Comparison of ENCODE assay signal across 23 cellular contexts in genomic region chr6:13412211-13412610, GRCh38.
DNase-seq lines count a peak whose midpoint lies in the region; ATAC-seq and TF ChIP-seq lines count a peak whose summit lies in the region.
"Had no signal": no experiment of that assay in that cellular context is flagged by ENCODE, and none has a peak within 500 bp of the region (broad histone marks: within the 10 kb centered on the region; RNA-seq: fewer than 3 reads in every experiment).

No MANE protein-coding gene starts in this region.

- H3K27ac Mint-ChIP-seq in naive thymus-derived CD4-positive, alpha-beta T cell: no peak overlapping the region
- H3K27ac Mint-ChIP-seq: activated CD4-positive, alpha-beta memory T cell treated with anti-CD3 and anti-CD28 coated beads, Interleukin-2, amount 10 ng/mL, durations not matched to agents 7 days and 5 days; activated naive CD8-positive, alpha-beta T cell treated with anti-CD3 and anti-CD28 coated beads for 36 hours; stimulated activated naive CD8-positive, alpha-beta T cell treated with anti-CD3 and anti-CD28 coated beads, Interleukin-15, Interleukin-2, amounts not matched to agents 100 ng/mL and 50 ng/mL, for 24 hours; T-helper 1 cell treated with Interleukin-12 subunit alpha and Interleukin-12 subunit beta and Interleukin-4 antibody, amounts not matched to agents 30 μg/mL and 1 μg/mL, for 36 hours had no signal

- no peak overlapping the region for H3K9ac ChIP-seq in skeletal muscle tissue (ENCODE audit: low read depth in 1 of 3, low read length in 3 of 3)
- H3K9ac ChIP-seq: KMS-11 had no signal

- no peaks in the 10 kb centered on the region for H3K36me3 ChIP-seq in skeletal muscle tissue (ENCODE audit: control insufficient read depth in 3 of 3, insufficient read depth in 3 of 3, low read length in 3 of 3)
- no peaks in the 10 kb centered on the region for H3K36me3 ChIP-seq in naive thymus-derived CD4-positive, alpha-beta T cell (ENCODE audit: control insufficient read depth in 2 of 3, insufficient read depth in 3 of 3, low read length in 3 of 3)

- H3K4me3 Mint-ChIP-seq in naive thymus-derived CD4-positive, alpha-beta T cell: no peak overlapping the region
- H3K4me3 Mint-ChIP-seq: activated CD4-positive, alpha-beta memory T cell treated with anti-CD3 and anti-CD28 coated beads, Interleukin-2, amount 10 ng/mL, durations not matched to agents 7 days and 5 days; activated naive CD8-positive, alpha-beta T cell treated with anti-CD3 and anti-CD28 coated beads for 36 hours; H9; stimulated activated naive CD8-positive, alpha-beta T cell treated with anti-CD3 and anti-CD28 coated beads, Interleukin-15, Interleukin-2, amounts not matched to agents 100 ng/mL and 50 ng/mL, for 24 hours; T-helper 1 cell treated with Interleukin-12 subunit alpha and Interleukin-12 subunit beta and Interleukin-4 antibody, amounts not matched to agents 30 μg/mL and 1 μg/mL, for 36 hours had no signal

- intact Hi-C loops in dorsolateral prefrontal cortex (cut with DNase I): loop anchor here (5.0 kb wide), 3 partner anchors 40 to 145 kb away; partner anchors contain the start of gene GFOD1 (in 2 of the 2)
- intact Hi-C loops in naive thymus-derived CD4-positive, alpha-beta T cell (cut with micrococcal nuclease): no loop called here

- ATAC-seq in left lobe of liver (peak; percentile 12), HG02759 (IDR thresholded peaks at IDR 0.05; ENCODE audit: unreplicated experiment) (no peak), GM19395 (IDR thresholded peaks at IDR 0.05; ENCODE audit: unreplicated experiment) (no peak)
- no peak for ATAC-seq in naive thymus-derived CD4-positive, alpha-beta T cell

- peaks cover 0 to 6% (median 0%) of the 10 kb centered on the region in 5 donors for H3K36me3 Mint-ChIP-seq in naive thymus-derived CD4-positive, alpha-beta T cell

- POLR2A ChIA-PET in naive thymus-derived CD4-positive, alpha-beta T cell (lab: Charles Lee): no interaction called here

- H3K9me3 ChIP-seq in skeletal muscle tissue (ENCODE audit: control insufficient read depth in 3 of 3, low read length in 3 of 3): no peaks in the 10 kb centered on the region
- H3K9me3 ChIP-seq in naive thymus-derived CD4-positive, alpha-beta T cell (ENCODE audit: control insufficient read depth in 2 of 3, low read length in 3 of 3): no peaks in the 10 kb centered on the region
- H3K9me3 ChIP-seq: Caco-2 had no signal

- peaks cover 54 to 70% (median 69%) of the 10 kb centered on the region in 3 donors for H3K4me1 ChIP-seq in skeletal muscle tissue (ENCODE audit: control insufficient read depth in 3 of 3, insufficient read depth in 3 of 3, low read length in 3 of 3)
- H3K4me1 ChIP-seq in naive thymus-derived CD4-positive, alpha-beta T cell (ENCODE audit: control insufficient read depth in 2 of 2, insufficient read depth in 2 of 2, low read length in 2 of 2): no peaks in the 10 kb centered on the region
- H3K4me1 ChIP-seq: Caco-2 had no signal

- H3K4me3 ChIP-seq in HL-60 (replicated peaks; ENCODE audit: insufficient read depth, low read length) (no peak overlapping the region), dorsolateral prefrontal cortex (no peak overlapping the region), skeletal muscle tissue (ENCODE audit: low read length in 3 of 3) (no peak overlapping the region)
- no peak overlapping the region for H3K4me3 ChIP-seq in naive thymus-derived CD4-positive, alpha-beta T cell (ENCODE audit: low read length)
- H3K4me3 ChIP-seq: skin epidermis had no signal

- H3K4me1 Mint-ChIP-seq in naive thymus-derived CD4-positive, alpha-beta T cell: peaks cover 0 to 10% (median 4%) of the 10 kb centered on the region in 7 donors
- H3K4me1 Mint-ChIP-seq: activated CD4-positive, alpha-beta memory T cell treated with anti-CD3 and anti-CD28 coated beads, Interleukin-2, amount 10 ng/mL, durations not matched to agents 7 days and 5 days had no signal

- no peak for TF ChIP-seq CTCF in HL-60 (IDR thresholded peaks at IDR 0.05; ENCODE audit: insufficient read depth, low read length)
- TF ChIP-seq CTCF in dorsolateral prefrontal cortex (IDR thresholded peaks at IDR 0.05 in 54 of 56, conservative IDR thresholded peaks at IDR 0.05 in 2 of 56; ENCODE audit: low read depth in 1 of 56, partially characterized antibody in 56 of 56): no peak

- no peaks in the 10 kb centered on the region for H3K27me3 ChIP-seq in HL-60 (ENCODE audit: insufficient read depth, poor library complexity, severe bottlenecking)
- H3K27me3 ChIP-seq in dorsolateral prefrontal cortex: no peaks in the 10 kb centered on the region
- no peaks in the 10 kb centered on the region for H3K27me3 ChIP-seq in skeletal muscle tissue (ENCODE audit: control insufficient read depth in 3 of 3, insufficient read depth in 3 of 3, low read length in 3 of 3)
- no peaks in the 10 kb centered on the region for H3K27me3 ChIP-seq in naive thymus-derived CD4-positive, alpha-beta T cell (ENCODE audit: control insufficient read depth in 2 of 2, insufficient read depth in 2 of 2, low read length in 2 of 2)

- peaks cover 0 to 7% (median 0%) of the 10 kb centered on the region in 11 donors for H3K9me3 Mint-ChIP-seq in naive thymus-derived CD4-positive, alpha-beta T cell
- H3K9me3 Mint-ChIP-seq: activated CD4-positive, alpha-beta memory T cell treated with anti-CD3 and anti-CD28 coated beads, Interleukin-2, amount 10 ng/mL, durations not matched to agents 7 days and 5 days; activated naive CD8-positive, alpha-beta T cell treated with anti-CD3 and anti-CD28 coated beads for 36 hours; H9 had no signal

- peak overlapping the region; percentile 21 for H3K27ac ChIP-seq in HL-60 (replicated peaks)
- H3K27ac ChIP-seq in dorsolateral prefrontal cortex: peak overlapping the region in 53 of 59 donors; percentile 2 to 95 (median 79)
- peak overlapping the region; percentile 56 for H3K27ac ChIP-seq in skeletal muscle tissue (ENCODE audit: low read depth, low read length)
- H3K27ac ChIP-seq in naive thymus-derived CD4-positive, alpha-beta T cell (ENCODE audit: low read depth, low read length): no peak overlapping the region
- H3K27ac ChIP-seq: KMS-11 had no signal

- DNase-seq in HL-60 (ENCODE audit: low read depth in 1 of 2, low spot score in 1 of 2): no peak
- no peak for DNase-seq in dorsolateral prefrontal cortex
- no peak for DNase-seq in left lobe of liver (ENCODE audit: low spot score)
- no peak for DNase-seq in SIG-M5 treated with dmso at 0.1 percent for 504 hours (lab: John Stamatoyannopoulos, UW; ENCODE audit: unreplicated experiment)
- no peak for DNase-seq in naive thymus-derived CD4-positive, alpha-beta T cell
- DNase-seq: activated CD4-positive, alpha-beta memory T cell treated with anti-CD3 and anti-CD28 coated beads, Interleukin-2, amount 10 ng/mL, durations not matched to agents 7 days and 5 days; activated CD4-positive, CD25-positive, alpha-beta regulatory T cell treated with anti-CD3 and anti-CD28 coated beads, Interleukin-2, amount 50 U/mL, for 72 hours; activated effector memory CD4-positive, alpha-beta T cell treated with anti-CD3 and anti-CD28 coated beads, Interleukin-2, amount 50 U/mL, for 16 hours; activated naive CD8-positive, alpha-beta T cell treated with anti-CD3 and anti-CD28 coated beads for 36 hours; Caco-2; cerebellar nuclear complex; GF-D8; H9; kidney; mammary epithelial cell; NCI-H1417 treated with DMSO at 0.1 percent for 48 hours had no signal

- CTCF ChIA-PET in naive thymus-derived CD4-positive, alpha-beta T cell (lab: Charles Lee): interaction anchor here (0.8 kb wide), 1 partner anchor 125 kb away, joined by 3 read pairs; no protein-coding TSS in a partner anchor

- H3K27me3 Mint-ChIP-seq in naive thymus-derived CD4-positive, alpha-beta T cell: no peaks in the 10 kb centered on the region
- H3K27me3 Mint-ChIP-seq: activated CD4-positive, alpha-beta memory T cell treated with anti-CD3 and anti-CD28 coated beads, Interleukin-2, amount 10 ng/mL, durations not matched to agents 7 days and 5 days; activated naive CD8-positive, alpha-beta T cell treated with anti-CD3 and anti-CD28 coated beads for 36 hours; stimulated activated naive CD8-positive, alpha-beta T cell treated with anti-CD3 and anti-CD28 coated beads, Interleukin-15, Interleukin-2, amounts not matched to agents 100 ng/mL and 50 ng/mL, for 24 hours had no signal

Comparison
In these comparisons a context has a peak if more than half of its experiments do, and no peak if none do; other contexts are left out.
1. intact Hi-C loops: an anchor here in dorsolateral prefrontal cortex (5.0 kb wide); none called in naive thymus-derived CD4-positive, alpha-beta T cell.